Comparison of ENCODE assay signal across 1 cellular context in genomic region chr6:152207915-152208714, GRCh38.
TF ChIP-seq lines count a peak whose summit lies in the region.

No MANE protein-coding gene starts in this region.

TF ChIP-seq in HepG2, 621 proteins besides CTCF, POLR2A, EP300 and RAD21 (continued from another document):
- TF ChIP-seq FOXP4 (CRISPR knock-in tag; IDR thresholded peaks at IDR 0.05) (peak; percentile 79), FOXO1 (CRISPR knock-in tag; IDR thresholded peaks at IDR 0.05) (peak; percentile 31; the same call in 1 of the 2 replicates)
